In genomic region chr19:8243146-8243545, GRCh38 we compare ENCODE assay signal across 7 cellular contexts. TPM values are rescaled to one million over a fixed set of nuclear protein-coding genes. Genes with fewer than 3 reads are reported as not detected.
"Had no signal": no experiment of that assay in that cellular context is flagged by ENCODE, and none has a peak within 500 bp of the region (broad histone marks: within the 10 kb centered on the region; RNA-seq: fewer than 3 reads in every experiment).

No MANE protein-coding gene starts in this region.

- H3K27ac ChIP-seq: HL-60 had no signal

- FAIRE-seq: HepG2, HTR-8/SVneo had no signal

- H3K27me3 Mint-ChIP-seq: IgD-negative memory B cell had no signal

- ATAC-seq: HepG2 had no signal

- DNase-seq: IMR-90, KBM-7 had no signal

RNA-seq across cellular contexts. Expression of gene CERS4, which starts 34.0 kb away (rescaled TPM):
- total RNA-seq: HT-29 had no signal
